In the genomic region with DNA sequence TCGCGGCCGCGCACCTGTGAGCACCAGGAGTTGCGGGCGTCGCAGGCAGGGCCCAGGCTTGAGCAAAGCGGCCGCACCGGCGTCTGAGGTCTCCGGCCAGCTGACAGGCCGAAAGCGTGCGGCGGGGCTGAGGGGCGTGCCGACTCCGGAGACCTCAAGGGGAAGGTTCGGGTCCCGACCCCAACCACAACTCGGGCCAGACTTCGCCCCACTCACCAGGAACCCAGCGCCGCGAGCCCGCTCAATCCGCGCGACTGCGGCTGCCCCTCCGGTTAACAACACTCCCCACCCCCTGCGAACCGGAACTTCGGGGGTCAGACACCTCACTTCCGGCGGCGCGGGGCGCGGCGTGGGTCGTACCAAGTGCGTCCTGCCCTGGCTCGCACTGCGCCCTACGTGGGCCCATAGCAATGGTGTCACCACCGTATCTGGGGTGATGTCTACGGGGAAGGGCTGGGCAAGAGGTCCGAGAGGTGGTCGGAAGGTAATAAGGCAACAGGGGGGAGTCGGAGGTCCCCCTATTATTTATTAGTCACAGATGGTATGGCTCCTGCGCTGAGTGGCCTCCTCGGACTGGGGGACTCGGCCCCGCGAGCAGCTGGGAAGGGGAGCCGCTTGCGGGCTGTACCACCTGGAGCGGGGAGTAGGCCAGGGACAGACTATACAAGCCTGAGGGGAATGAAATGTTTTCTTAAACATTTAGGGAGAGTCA, we compare ENCODE assay signal across 8 cellular contexts. TPM values are rescaled to one million over a fixed set of nuclear protein-coding genes. Genes with fewer than 3 reads are reported as not detected.
A peak's percentile ranks its signal among the peaks of the same experiment; 100 is the strongest.
DNase-seq lines count a peak whose midpoint lies in the region; ATAC-seq lines count a peak whose summit lies in the region.

A gene (minus strand): TSS at position 280 of the 712 bp plus-strand sequence. CDS start 918 bp downstream, outside the sequence.

- H3K9ac ChIP-seq in mesendoderm (ENCODE audit: low read length), result peak within 1 kb of the TSS; percentile 87

- peaks cover 30% of the 10 kb centered on the region for H3K4me1 ChIP-seq in CD4-positive, alpha-beta memory T cell (ENCODE audit: insufficient read depth, low read length)
- peaks cover 2% of the 10 kb centered on the region for H3K4me1 ChIP-seq in mesendoderm (ENCODE audit: control insufficient read depth, low read depth, low read length)

- H3K4me3 ChIP-seq in CD4-positive, alpha-beta memory T cell (ENCODE audit: low read length in 2 of 2), result peak within 1 kb of the TSS; percentile 68 to 99
- H3K4me3 ChIP-seq in mesendoderm (ENCODE audit: low read length), result peak within 1 kb of the TSS; percentile 83

- H3K36me3 ChIP-seq in CD4-positive, alpha-beta memory T cell (ENCODE audit: insufficient read depth, low read length), result peaks cover 34% of the 10 kb centered on the region
- peaks cover 2% of the 10 kb centered on the region for H3K36me3 ChIP-seq in mesendoderm (ENCODE audit: control insufficient read depth, insufficient read depth, low read length)

- H3K9me3 Mint-ChIP-seq in CD4-positive, alpha-beta memory T cell, result peaks cover 0 to 5% (median 0%) of the 10 kb centered on the region in 8 donors
- H3K9me3 Mint-ChIP-seq in effector memory CD8-positive, alpha-beta T cell, result no peaks in the 10 kb centered on the region

- DNase-seq in CD4-positive, alpha-beta memory T cell, result peak; percentile 92 to 95 (median 93)
- DNase-seq in HPDE6-E6E7 (ENCODE audit: extremely low spot score), result peak; percentile 89
- DNase-seq in NOMO-1 (lab: John Stamatoyannopoulos, UW; ENCODE audit: unreplicated experiment in 2 of 2), result peak; percentile 80 to 89
- DNase-seq in effector memory CD8-positive, alpha-beta T cell, result peak; percentile 88 to 91 (median 89)
- DNase-seq in mesendoderm, result peak; percentile 91
- DNase-seq in stimulated activated CD8-positive, alpha-beta memory T cell treated with anti-CD3 and anti-CD28 coated beads, Interleukin-15, amount 100 ng/mL, for 1 hour (ENCODE audit: low read depth), result peak; percentile 81

- H3K27me3 ChIP-seq in CD4-positive, alpha-beta memory T cell (ENCODE audit: insufficient read depth, low read length), result no peaks in the 10 kb centered on the region
- H3K27me3 ChIP-seq in mesendoderm (ENCODE audit: insufficient read depth, low read length, poor library complexity), result no peaks in the 10 kb centered on the region

- no peak within 1 kb of the TSS for H3K4ac ChIP-seq in mesendoderm (ENCODE audit: low read depth, low read length)

- peaks cover 13% of the 10 kb centered on the region for H3K79me2 ChIP-seq in mesendoderm (ENCODE audit: control insufficient read depth, insufficient read depth, low read length)

- no peak within 1 kb of the TSS for H2AK5ac ChIP-seq in mesendoderm (ENCODE audit: low read length)

- intact Hi-C loops in CD4-positive, alpha-beta memory T cell (cut with micrococcal nuclease), result loop anchor here (1.0 to 10.0 kb wide), 4 partner anchors 12 to 720 kb away; a partner anchor contains a TSS

- peak within 1 kb of the TSS; percentile 99 to 100 (median 100) for H3K27ac Mint-ChIP-seq in CD4-positive, alpha-beta memory T cell
- H3K27ac Mint-ChIP-seq in effector memory CD8-positive, alpha-beta T cell, result peak within 1 kb of the TSS; percentile 100

- peak within 1 kb of the TSS; percentile 99 for H3K27ac ChIP-seq in CD4-positive, alpha-beta memory T cell (ENCODE audit: low read depth, low read length)
- peak within 1 kb of the TSS; percentile 10 for H3K27ac ChIP-seq in mesendoderm (ENCODE audit: low read depth, low read length)

- peak within 1 kb of the TSS; percentile 80 for H2BK5ac ChIP-seq in mesendoderm (ENCODE audit: low read length)

- H3K23ac ChIP-seq in mesendoderm (ENCODE audit: low read length), result peak within 1 kb of the TSS; percentile 1

- no peak within 1 kb of the TSS for H4K8ac ChIP-seq in mesendoderm (ENCODE audit: low read depth, low read length)

- peaks cover 23 to 48% (median 33%) of the 10 kb centered on the region in 4 donors for H3K4me1 Mint-ChIP-seq in CD4-positive, alpha-beta memory T cell
- peaks cover 32 to 38% of the 10 kb centered on the region in 2 donors for H3K4me1 Mint-ChIP-seq in effector memory CD8-positive, alpha-beta T cell (ENCODE audit: low read depth in 2 of 2)

- H2BK15ac ChIP-seq in mesendoderm (replicated peaks; ENCODE audit: low read depth), result no peak within 1 kb of the TSS

- no peak within 1 kb of the TSS for H2BK120ac ChIP-seq in mesendoderm (ENCODE audit: low read depth, low read length)

- H3K9me3 ChIP-seq in CD4-positive, alpha-beta memory T cell (ENCODE audit: control insufficient read depth in 1 of 2, low read length in 2 of 2), result no peaks in the 10 kb centered on the region

- no peak within 1 kb of the TSS for H4K5ac ChIP-seq in mesendoderm (ENCODE audit: low read length)

- WGBS in mesendoderm (ENCODE audit: extremely low coverage, insufficient coverage, low lambda C conversion rate), result no CpG with 5 or more reads among the region's 60 CpGs

- H3K36me3 Mint-ChIP-seq in CD4-positive, alpha-beta memory T cell, result peaks cover 5 to 43% of the 10 kb centered on the region in 2 donors
- H3K36me3 Mint-ChIP-seq in effector memory CD8-positive, alpha-beta T cell (ENCODE audit: insufficient read depth), result peaks cover 61% of the 10 kb centered on the region

- CTCF ChIA-PET in CD4-positive, alpha-beta memory T cell (lab: Charles Lee; ENCODE audit: partially characterized antibody), result interaction anchor here (1.3 to 3.5 kb wide), 8 partner anchors 13 to 195 kb away, joined by 3 to 23 read pairs (median 4); a partner anchor contains a TSS
- CTCF ChIA-PET in activated CD8-positive, alpha-beta memory T cell treated with anti-CD3 and anti-CD28 coated beads for 36 hours (lab: Charles Lee), result interaction anchor here (0.6 to 1.5 kb wide), 7 partner anchors 9 to 181 kb away, joined by 3 to 4 read pairs (median 3); a partner anchor contains a TSS

- H3K56ac ChIP-seq in mesendoderm (ENCODE audit: low read length), result peak within 1 kb of the TSS; percentile 91

- H3K4me2 ChIP-seq in mesendoderm (ENCODE audit: low read length), result peak within 1 kb of the TSS; percentile 84

- peaks cover 16% of the 10 kb centered on the region for H3K79me1 ChIP-seq in mesendoderm (ENCODE audit: low read length)

- peak; percentile 45 for ATAC-seq in GM19467 (IDR thresholded peaks at IDR 0.05; ENCODE audit: unreplicated experiment)
- ATAC-seq in effector memory CD8-positive, alpha-beta T cell (replicated peaks), result peak; percentile 80

- peak within 1 kb of the TSS; percentile 97 to 100 (median 98) for H3K4me3 Mint-ChIP-seq in CD4-positive, alpha-beta memory T cell
- peak within 1 kb of the TSS; percentile 98 to 99 for H3K4me3 Mint-ChIP-seq in effector memory CD8-positive, alpha-beta T cell

- H3K18ac ChIP-seq in mesendoderm (ENCODE audit: low read length), result peak within 1 kb of the TSS; percentile 19

- POLR2A ChIA-PET in CD4-positive, alpha-beta memory T cell (lab: Charles Lee; ENCODE audit: partially characterized antibody), result interaction anchor here (0.7 to 7.5 kb wide), 34 partner anchors 10 to 1985 kb away, joined by 3 to 251 read pairs (median 4); a partner anchor contains a TSS
- POLR2A ChIA-PET in activated CD8-positive, alpha-beta memory T cell treated with anti-CD3 and anti-CD28 coated beads for 36 hours (lab: Charles Lee), result interaction anchor here (0.9 to 3.7 kb wide), 6 partner anchors 12 to 197 kb away, joined by 3 to 47 read pairs (median 10); a partner anchor contains a TSS

- H3K27me3 Mint-ChIP-seq in CD4-positive, alpha-beta memory T cell, result no peaks in the 10 kb centered on the region
- no peaks in the 10 kb centered on the region for H3K27me3 Mint-ChIP-seq in effector memory CD8-positive, alpha-beta T cell

RNA-seq across cellular contexts. Expression of the gene that starts here (rescaled TPM):
- 10 to 100 TPM; 74.0 to 76.5 TPM for total RNA-seq in CD4-positive, alpha-beta memory T cell
- polyA plus RNA-seq in CD4-positive, alpha-beta memory T cell, result 10 to 100 TPM in 1 of 2 donors, 1 to 10 TPM in 1; 2.8 to 17.0 TPM
- total RNA-seq in activated CD8-positive, alpha-beta memory T cell treated with anti-CD3 and anti-CD28 coated beads for 36 hours, result 10 to 100 TPM; 33.8 to 36.6 TPM
- polyA plus RNA-seq in mesendoderm (2013, experiment 1 of 2), result 19.5 TPM
- polyA plus RNA-seq in mesendoderm (2013, experiment 2 of 2), result 19.2 TPM

Comparison
In these comparisons a context has a peak if more than half of its experiments do, and no peak if none do; other contexts are left out.
1. Peak in every context shown above with its lines: DNase-seq, ATAC-seq, H3K4me3 ChIP-seq and H3K27ac ChIP-seq.